ENCODE assay signal across 1 cellular context in the genomic region with DNA sequence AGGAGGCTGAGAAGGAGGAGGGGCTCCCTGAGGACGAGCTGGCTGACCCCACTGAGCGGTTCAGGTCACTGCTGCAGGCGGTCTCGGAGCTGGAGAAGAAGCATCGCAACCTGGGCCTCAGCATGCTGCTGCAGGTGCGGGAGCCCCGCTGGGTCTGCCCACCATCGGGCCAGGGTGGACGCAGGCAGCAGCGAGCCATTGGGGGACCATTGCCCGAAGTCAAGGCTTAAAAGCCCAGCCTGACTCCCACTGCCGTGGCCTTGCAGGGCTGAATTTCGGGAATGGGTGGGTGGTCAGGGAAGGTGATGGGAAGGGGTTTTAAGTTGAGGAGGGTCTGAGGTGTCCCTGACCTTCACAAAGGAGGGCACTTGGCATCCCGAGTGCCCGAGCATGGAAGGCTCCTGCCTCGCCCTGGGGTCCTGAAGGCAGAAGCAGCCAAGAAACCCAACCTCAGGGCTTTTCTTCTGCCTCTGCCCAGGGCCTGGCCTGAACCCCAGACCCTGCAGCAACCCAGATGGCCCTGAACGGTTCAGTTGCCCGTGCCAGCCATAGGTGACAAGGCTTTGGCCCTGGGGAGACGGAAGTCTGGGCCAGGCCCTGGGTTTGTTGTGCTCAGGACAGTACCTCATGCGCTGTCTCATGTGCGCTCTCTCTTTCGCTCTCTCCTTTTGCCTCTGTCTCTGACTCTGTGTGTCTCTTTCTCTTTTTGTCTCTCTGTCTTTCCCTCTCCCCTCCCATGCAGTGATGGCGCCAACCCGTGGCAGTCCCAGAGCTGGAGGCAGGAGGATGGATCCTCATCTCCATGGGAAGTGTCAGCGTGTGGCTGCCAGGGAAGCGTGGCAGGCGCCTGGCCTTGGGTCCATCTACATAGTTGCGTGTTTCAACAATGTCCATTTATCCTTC.
TF ChIP-seq lines count a peak whose summit lies in the region.

No MANE protein-coding gene starts in this region.

TF ChIP-seq in K562, 482 proteins besides CTCF, POLR2A, EP300 and RAD21 (continued from another document):
- no peak for TF ChIP-seq ZBTB11 (CRISPR knock-in tag; IDR thresholded peaks at IDR 0.05)
- peak; percentile 66 for TF ChIP-seq POLR2G (IDR thresholded peaks at IDR 0.05; ENCODE audit: low read depth, low read length)
